8 cellular contexts compared by ENCODE assay signal in genomic region chr5:34923694-34924461, GRCh38. TPM values are rescaled to one million over a fixed set of nuclear protein-coding genes. Genes with fewer than 3 reads are reported as not detected.
DNase-seq lines count a peak whose midpoint lies in the region; ATAC-seq and TF ChIP-seq lines count a peak whose summit lies in the region.

No MANE protein-coding gene starts in this region.

- no peaks in the 10 kb centered on the region for H3K27me3 Mint-ChIP-seq in chondrocyte (ENCODE audit: low read depth)

- ATAC-seq in HG02885 (IDR thresholded peaks at IDR 0.05; ENCODE audit: poor library complexity, unreplicated experiment): peak; percentile 71

- H3K4me1 Mint-ChIP-seq in chondrocyte (ENCODE audit: low read depth): peaks cover 18% of the 10 kb centered on the region

- no peak for TF ChIP-seq CTCF in chondrocyte (IDR thresholded peaks at IDR 0.05)

- no peak overlapping the region for H3K4me3 Mint-ChIP-seq in chondrocyte (ENCODE audit: unreplicated experiment)

- peak overlapping the region; percentile 65 for H3K27ac Mint-ChIP-seq in chondrocyte (ENCODE audit: unreplicated experiment)

- H3K9me3 Mint-ChIP-seq in chondrocyte (ENCODE audit: low read depth): no peaks in the 10 kb centered on the region

- H3K4me3 ChIP-seq in skeletal muscle cell (ENCODE audit: low read depth, low read length): no peak overlapping the region

- peak; percentile 29 to 44 for DNase-seq in activated CD4-positive, alpha-beta T cell treated with anti-CD3 and anti-CD28 coated beads for 4 hours
- no peak for DNase-seq in activated CD4-positive, alpha-beta T cell treated with anti-CD3 and anti-CD28 coated beads for 1 hour
- DNase-seq in RPMI7951 (ENCODE audit: low read depth) (peak; percentile 90), chondrocyte (ENCODE audit: low spot score) (no peak), skeletal muscle cell (ENCODE audit: low read depth) (peak; percentile 58), DMS79 treated with DMSO at 0.1 percent for 48 hours (lab: John Stamatoyannopoulos, UW) (no peak), NCI-H524 (lab: John Stamatoyannopoulos, UW) (no peak)

- H3K36me3 Mint-ChIP-seq in chondrocyte (ENCODE audit: low read depth): peaks cover 16% of the 10 kb centered on the region

RNA-seq across cellular contexts. Expression of gene DNAJC21, which starts 5.5 kb away (rescaled TPM):
- total RNA-seq in RPMI7951 (2014; rRNA removed; shearing (Covaris generic)): 23.3 and 25.1 TPM in 2 replicates
- total RNA-seq in chondrocyte: 37.3 to 45.4 TPM (median 39.3 TPM) in 3 replicates

RNA-seq across cellular contexts. Expression of gene BRIX1, which starts 8.4 kb away (rescaled TPM):
- 55.8 and 65.8 TPM in 2 replicates for total RNA-seq in RPMI7951 (2014; rRNA removed; shearing (Covaris generic))
- total RNA-seq in chondrocyte: 14.7 to 24.1 TPM (median 15.7 TPM) in 3 replicates

RNA-seq across cellular contexts. Expression of gene RAD1, which starts 8.6 kb away (rescaled TPM):
- 34.6 and 74.0 TPM in 2 replicates for total RNA-seq in RPMI7951 (2014; rRNA removed; shearing (Covaris generic))
- 20.3 to 24.7 TPM (median 20.5 TPM) in 3 replicates for total RNA-seq in chondrocyte

Comparison
In these comparisons a context has a peak if more than half of its experiments do, and no peak if none do; other contexts are left out.
1. DNase-seq: peak in activated CD4-positive, alpha-beta T cell treated with anti-CD3 and anti-CD28 coated beads for 4 hours (2 of 2), RPMI7951 (single experiment) and skeletal muscle cell (single experiment); none in activated CD4-positive, alpha-beta T cell treated with anti-CD3 and anti-CD28 coated beads for 1 hour (single experiment), chondrocyte (single experiment), DMS79 treated with DMSO at 0.1 percent for 48 hours (single experiment) and NCI-H524 (0 of 2).